ENCODE assay signal across 18 cellular contexts in the genomic region with DNA sequence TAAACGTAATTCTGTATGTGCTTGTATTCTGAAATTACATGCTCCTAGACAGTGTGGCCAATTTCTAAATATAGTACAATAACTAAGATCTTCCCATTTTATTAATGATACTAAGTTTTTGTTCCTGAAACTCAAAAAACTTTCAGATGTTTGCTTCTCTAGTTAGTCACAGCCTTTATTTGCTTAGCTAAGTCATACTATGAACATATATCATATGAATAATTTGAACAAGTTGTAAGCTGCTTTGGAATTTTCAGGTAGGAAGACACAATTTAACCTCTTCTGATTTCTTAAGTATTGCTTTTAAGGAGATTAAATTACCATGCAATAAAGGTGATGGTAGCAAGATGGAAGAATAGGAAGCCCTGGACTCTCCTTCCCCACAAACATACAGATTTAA.
DNase-seq lines count a peak whose midpoint lies in the region; ATAC-seq and TF ChIP-seq lines count a peak whose summit lies in the region.
"Had no signal": no experiment of that assay in that cellular context is flagged by ENCODE, and none has a peak within 500 bp of the region (broad histone marks: within the 10 kb centered on the region; RNA-seq: fewer than 3 reads in every experiment).

No MANE protein-coding gene starts in this region.

- peak; percentile 42; the same call in 1 of the 3 replicates for ATAC-seq in RWPE2 (ENCODE audit: low read depth)
- ATAC-seq: CD8-positive, alpha-beta T cell had no signal

- H3K9me3 ChIP-seq in RWPE2 (ENCODE audit: severe bottlenecking) (no peaks in the 10 kb centered on the region), spleen (peaks cover 0 to 29% (median 20%) of the 10 kb centered on the region in 8 donors)
- H3K9me3 ChIP-seq: Caco-2 had no signal

- H3K9me3 Mint-ChIP-seq in activated naive CD4-positive, alpha-beta T cell treated with anti-CD3 and anti-CD28 coated beads, Interleukin-2, amount 50 U/mL, for 24 hours, result peaks cover 15% of the 10 kb centered on the region
- H3K9me3 Mint-ChIP-seq in activated naive CD4-positive, alpha-beta T cell treated with anti-CD3 and anti-CD28 coated beads for 36 hours, result peaks cover 17% of the 10 kb centered on the region

- 83 to 95% (median 89%) methylated on average over 1 of the region's 1 CpG for WGBS in spleen, 5 donors

- in situ Hi-C loops in ACHN (cut with HindIII; ENCODE audit: low pct_ligation_motif_present, low pct_unique_long_range_greater_than_20kb, low sequenced_read_pairs), result no loop called here

- TF ChIP-seq POLR2A in spleen (IDR thresholded peaks at IDR 0.05), result no peak

- H3K27me3 Mint-ChIP-seq in activated naive CD4-positive, alpha-beta T cell treated with anti-CD3 and anti-CD28 coated beads, Interleukin-2, amount 50 U/mL, for 24 hours, result peaks cover 9% of the 10 kb centered on the region
- H3K27me3 Mint-ChIP-seq in activated naive CD4-positive, alpha-beta T cell treated with anti-CD3 and anti-CD28 coated beads for 36 hours (ENCODE audit: low read depth), result no peaks in the 10 kb centered on the region

- no peak overlapping the region for H3K27ac ChIP-seq in RWPE2 (ENCODE audit: poor library complexity, severe bottlenecking)
- H3K27ac ChIP-seq in spleen, result no peak overlapping the region
- H3K27ac ChIP-seq: 22Rv1; BLaER1 treated with 17β-estradiol and CSF1 and Interleukin-3, amounts not matched to agents 10 nM and 100 nM; C4-2B had no signal

- no peak for TF ChIP-seq CTCF in RWPE2 (IDR thresholded peaks at IDR 0.05; ENCODE audit: poor library complexity, severe bottlenecking)
- TF ChIP-seq CTCF in epithelial cell of esophagus (IDR thresholded peaks at IDR 0.05; ENCODE audit: insufficient read depth, low read depth, low read length, missing control alignments), result no peak
- no peak for TF ChIP-seq CTCF in spleen (IDR thresholded peaks at IDR 0.05 in 8 of 11, conservative IDR thresholded peaks at IDR 0.05 in 3 of 11)

- no peak overlapping the region for H3K4me3 ChIP-seq in RWPE2 (ENCODE audit: severe bottlenecking)
- no peak overlapping the region for H3K4me3 ChIP-seq in epithelial cell of esophagus (ENCODE audit: low read length)
- H3K4me3 ChIP-seq in spleen, result no peak overlapping the region
- H3K4me3 ChIP-seq: BLaER1 treated with 17β-estradiol and CSF1 and Interleukin-3, amounts not matched to agents 10 nM and 100 nM had no signal

- peak overlapping the region; percentile 24 for H3K27ac Mint-ChIP-seq in activated naive CD4-positive, alpha-beta T cell treated with anti-CD3 and anti-CD28 coated beads, Interleukin-2, amount 50 U/mL, for 24 hours
- no peak overlapping the region for H3K27ac Mint-ChIP-seq in activated naive CD4-positive, alpha-beta T cell treated with anti-CD3 and anti-CD28 coated beads for 36 hours
- H3K27ac Mint-ChIP-seq: B cell; CD4-positive, alpha-beta T cell; CD8-positive, alpha-beta T cell had no signal

- no peaks in the 10 kb centered on the region for H3K36me3 ChIP-seq in RWPE2 (ENCODE audit: low read depth)
- H3K36me3 ChIP-seq in spleen, result no peaks in the 10 kb centered on the region
- H3K36me3 ChIP-seq: BLaER1 treated with 17β-estradiol and CSF1 and Interleukin-3, amounts not matched to agents 10 nM and 100 nM had no signal

- no peaks in the 10 kb centered on the region for H3K27me3 ChIP-seq in RWPE2 (ENCODE audit: insufficient read depth, poor library complexity, severe bottlenecking)
- peaks cover 0 to 5% (median 0%) of the 10 kb centered on the region in 7 donors for H3K27me3 ChIP-seq in spleen (replicated peaks in 1 of 7)
- H3K27me3 ChIP-seq: BLaER1 treated with 17β-estradiol and CSF1 and Interleukin-3, amounts not matched to agents 10 nM and 100 nM had no signal

- DNase-seq in activated naive CD4-positive, alpha-beta T cell treated with anti-CD3 and anti-CD28 coated beads for 36 hours, result no peak
- DNase-seq in RWPE2 (ENCODE audit: low spot score) (no peak), epithelial cell of esophagus (ENCODE audit: low read depth) (peak; percentile 43), A172 (ENCODE audit: low spot score) (no peak), spleen (no peak), ACHN (no peak)
- DNase-seq: AML-193; Caco-2; Calu3; CD4-positive, alpha-beta T cell; CD8-positive, alpha-beta T cell; DMS79 treated with DMSO at 0.1 percent for 48 hours; GF-D8 had no signal

- no peaks in the 10 kb centered on the region for H3K4me1 Mint-ChIP-seq in activated naive CD4-positive, alpha-beta T cell treated with anti-CD3 and anti-CD28 coated beads, Interleukin-2, amount 50 U/mL, for 24 hours
- H3K4me1 Mint-ChIP-seq in activated naive CD4-positive, alpha-beta T cell treated with anti-CD3 and anti-CD28 coated beads for 36 hours (ENCODE audit: low read depth), result no peaks in the 10 kb centered on the region
- H3K4me1 Mint-ChIP-seq: B cell had no signal

- peaks cover 4% of the 10 kb centered on the region for H3K36me3 Mint-ChIP-seq in activated naive CD4-positive, alpha-beta T cell treated with anti-CD3 and anti-CD28 coated beads, Interleukin-2, amount 50 U/mL, for 24 hours
- H3K36me3 Mint-ChIP-seq in activated naive CD4-positive, alpha-beta T cell treated with anti-CD3 and anti-CD28 coated beads for 36 hours (ENCODE audit: low read depth), result peaks cover 3% of the 10 kb centered on the region
- H3K36me3 Mint-ChIP-seq: CD8-positive, alpha-beta T cell had no signal

- CTCF ChIA-PET in activated naive CD4-positive, alpha-beta T cell treated with anti-CD3 and anti-CD28 coated beads for 36 hours (lab: Charles Lee), result no interaction called here

- intact Hi-C loops in activated naive CD4-positive, alpha-beta T cell treated with anti-CD3 and anti-CD28 coated beads for 36 hours (cut with micrococcal nuclease), result no loop called here
- intact Hi-C loops in spleen (cut with DNase I; ENCODE audit: low total_unique reads), result no loop called here

- H3K4me3 Mint-ChIP-seq in activated naive CD4-positive, alpha-beta T cell treated with anti-CD3 and anti-CD28 coated beads, Interleukin-2, amount 50 U/mL, for 24 hours, result no peak overlapping the region
- H3K4me3 Mint-ChIP-seq in activated naive CD4-positive, alpha-beta T cell treated with anti-CD3 and anti-CD28 coated beads for 36 hours, result no peak overlapping the region
- H3K4me3 Mint-ChIP-seq: B cell; CD4-positive, alpha-beta T cell; CD8-positive, alpha-beta T cell had no signal

- H3K4me1 ChIP-seq in RWPE2 (ENCODE audit: insufficient read depth, poor library complexity, severe bottlenecking) (no peaks in the 10 kb centered on the region), spleen (no peaks in the 10 kb centered on the region)
- H3K4me1 ChIP-seq: BLaER1 treated with 17β-estradiol and CSF1 and Interleukin-3, amounts not matched to agents 10 nM and 100 nM; Caco-2 had no signal
